8 cellular contexts compared by ENCODE assay signal in the genomic region with DNA sequence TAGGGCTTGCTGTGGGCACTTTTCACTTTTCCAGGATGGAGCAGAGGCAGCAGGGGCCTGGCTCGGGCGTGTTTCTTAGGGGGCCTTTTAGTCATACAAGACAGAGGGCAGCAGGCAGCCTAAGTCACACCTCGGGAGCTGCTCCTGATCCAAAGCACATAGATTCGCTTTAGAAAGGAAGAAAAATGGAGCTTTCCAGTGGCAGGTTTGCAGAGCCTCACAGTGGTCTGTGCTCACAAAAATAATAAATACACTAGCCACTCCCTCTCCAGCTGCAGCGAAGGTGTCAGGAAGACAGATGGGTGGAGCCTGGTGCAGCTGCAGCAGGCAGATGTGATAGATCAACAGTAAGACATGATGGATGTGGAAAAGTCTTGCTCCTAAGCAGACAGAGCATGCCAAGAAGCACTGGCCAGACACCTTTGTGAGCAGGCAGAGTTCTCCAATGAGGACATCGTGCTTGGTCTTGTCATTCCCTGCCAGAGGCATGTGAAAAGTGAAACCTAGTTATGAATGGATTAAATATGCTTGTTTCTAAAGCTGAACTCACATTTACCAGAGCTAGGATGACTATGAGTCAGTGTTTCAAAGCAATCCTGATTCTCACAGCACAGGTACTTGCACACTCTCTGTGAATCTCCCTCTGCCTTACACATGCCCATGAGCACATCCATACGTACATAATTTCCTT.
DNase-seq lines count a peak whose midpoint lies in the region; ATAC-seq and TF ChIP-seq lines count a peak whose summit lies in the region.

No MANE protein-coding gene starts in this region.

- peaks cover 43% of the 10 kb centered on the region for H3K4me1 Mint-ChIP-seq in activated T-helper 2 cell treated with anti-CD3 and anti-CD28 coated beads, Interferon-gamma antibody, Interleukin-2, Interleukin-4, amounts not matched to agents 10 μg/mL and 5 μg/mL and 100 μg/mL, durations not matched to agents 14 hours and 24 hours and 36 hours (ENCODE audit: low read depth)

- peak overlapping the region; percentile 34 for H3K4me3 Mint-ChIP-seq in activated T-helper 2 cell treated with anti-CD3 and anti-CD28 coated beads, Interferon-gamma antibody, Interleukin-2, Interleukin-4, amounts not matched to agents 10 μg/mL and 5 μg/mL and 100 μg/mL, durations not matched to agents 14 hours and 24 hours and 36 hours (ENCODE audit: low read depth)

- H3K4me1 ChIP-seq in lower lobe of right lung, result peaks cover 15% of the 10 kb centered on the region

- H3K27me3 ChIP-seq in lower lobe of right lung (ENCODE audit: low read depth), result no peaks in the 10 kb centered on the region

- intact Hi-C loops in activated T-helper 2 cell treated with anti-CD3 and anti-CD28 coated beads, Interferon-gamma antibody, Interleukin-2, Interleukin-4, amounts not matched to agents 10 μg/mL and 5 μg/mL and 100 μg/mL, durations not matched to agents 14 hours and 24 hours and 36 hours (cut with micrococcal nuclease), result loop anchor here (1.0 to 2.0 kb wide), 3 partner anchors 14 to 136 kb away; no protein-coding TSS in a partner anchor
- intact Hi-C loops in lower lobe of right lung (cut with DNase I), result no loop called here

- H3K9me3 ChIP-seq in lower lobe of right lung, result no peaks in the 10 kb centered on the region

- no peaks in the 10 kb centered on the region for H3K36me3 ChIP-seq in lower lobe of right lung

- TF ChIP-seq CTCF in lower lobe of right lung (IDR thresholded peaks at IDR 0.05), result no peak

- H3K36me3 Mint-ChIP-seq in activated T-helper 2 cell treated with anti-CD3 and anti-CD28 coated beads, Interferon-gamma antibody, Interleukin-2, Interleukin-4, amounts not matched to agents 10 μg/mL and 5 μg/mL and 100 μg/mL, durations not matched to agents 14 hours and 24 hours and 36 hours (ENCODE audit: low read depth), result peaks cover 6% of the 10 kb centered on the region

- H3K9me3 Mint-ChIP-seq in activated T-helper 2 cell treated with anti-CD3 and anti-CD28 coated beads, Interferon-gamma antibody, Interleukin-2, Interleukin-4, amounts not matched to agents 10 μg/mL and 5 μg/mL and 100 μg/mL, durations not matched to agents 14 hours and 24 hours and 36 hours, result peaks cover 6% of the 10 kb centered on the region

- peak overlapping the region; percentile 64 for H3K27ac Mint-ChIP-seq in activated T-helper 2 cell treated with anti-CD3 and anti-CD28 coated beads, Interferon-gamma antibody, Interleukin-2, Interleukin-4, amounts not matched to agents 10 μg/mL and 5 μg/mL and 100 μg/mL, durations not matched to agents 14 hours and 24 hours and 36 hours

- DNase-seq in AG08396 (ENCODE audit: low spot score) (peak; percentile 29), lower lobe of right lung (no peak), COLO829 (ENCODE audit: low spot score) (no peak), UCSD-AML1 (lab: John Stamatoyannopoulos, UW; ENCODE audit: unreplicated experiment) (no peak), NCI-H524 treated with DMSO at 0.1 percent for 48 hours (lab: John Stamatoyannopoulos, UW) (no peak), NCI-H187 treated with DMSO at 0.1 percent for 48 hours (lab: John Stamatoyannopoulos, UW) (no peak)
- DNase-seq in activated T-helper 2 cell treated with anti-CD3 and anti-CD28 coated beads, Interferon-gamma antibody, Interleukin-2, Interleukin-4, amounts not matched to agents 10 μg/mL and 5 μg/mL and 100 μg/mL, durations not matched to agents 14 hours and 24 hours and 36 hours (ENCODE audit: low spot score), result no peak

- H3K27me3 Mint-ChIP-seq in activated T-helper 2 cell treated with anti-CD3 and anti-CD28 coated beads, Interferon-gamma antibody, Interleukin-2, Interleukin-4, amounts not matched to agents 10 μg/mL and 5 μg/mL and 100 μg/mL, durations not matched to agents 14 hours and 24 hours and 36 hours (ENCODE audit: low read depth), result peaks cover 13% of the 10 kb centered on the region

- H3K27ac ChIP-seq in lower lobe of right lung, result no peak overlapping the region

- peak; percentile 62 for ATAC-seq in HG02610 (IDR thresholded peaks at IDR 0.05; ENCODE audit: unreplicated experiment)
- ATAC-seq in lower lobe of right lung, result peak in 1 of 2 donors; percentile 27

- peak overlapping the region; percentile 19 for H3K4me3 ChIP-seq in lower lobe of right lung
